In the genomic region with DNA sequence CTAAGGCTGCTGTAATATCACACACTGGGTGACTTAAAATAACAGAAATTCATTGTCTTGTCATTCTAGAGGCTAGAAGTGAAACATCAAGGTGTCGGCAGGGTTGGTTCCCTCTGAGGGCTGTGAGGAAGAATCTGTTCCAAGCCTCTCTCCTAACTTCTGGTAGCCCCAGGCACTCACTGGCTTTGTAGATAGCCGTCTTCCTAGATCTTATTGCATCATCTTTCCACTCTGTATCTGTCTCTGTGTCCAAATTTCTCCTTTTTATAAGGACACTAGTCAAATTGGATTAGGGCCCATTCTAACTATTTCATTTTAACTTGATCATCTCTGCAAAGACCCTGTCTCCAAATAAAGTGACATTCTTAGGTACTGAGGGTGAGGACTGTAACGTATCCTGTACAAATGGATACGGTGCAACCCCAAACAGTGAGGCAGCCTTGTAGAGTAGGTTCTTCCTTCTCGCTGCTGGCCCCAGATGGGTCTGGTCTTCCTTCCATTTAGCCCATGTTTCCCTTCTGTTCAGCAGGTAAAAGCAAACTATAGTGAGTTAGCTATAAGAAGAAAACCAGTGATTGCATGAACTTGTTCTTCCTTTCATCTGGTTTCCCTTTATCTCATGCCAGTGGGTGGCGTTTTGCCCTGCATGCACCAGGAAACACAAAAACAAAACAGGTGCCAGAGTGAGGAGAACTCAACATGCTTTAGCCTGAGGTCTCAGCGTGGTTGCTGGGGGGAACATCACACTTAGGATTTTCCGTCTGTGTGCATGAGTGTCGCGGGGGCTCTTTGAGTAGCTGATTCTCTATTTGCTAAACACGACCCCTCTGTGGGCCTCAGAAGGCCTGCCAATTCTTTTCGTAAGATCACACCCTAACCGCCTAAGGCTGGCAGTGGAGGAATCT, we compare ENCODE assay signal across 11 cellular contexts. TPM values are rescaled to one million over a fixed set of nuclear protein-coding genes. Genes with fewer than 3 reads are reported as not detected.
A peak's percentile ranks its signal among the peaks of the same experiment; 100 is the strongest.
DNase-seq lines count a peak whose midpoint lies in the region; ATAC-seq and TF ChIP-seq lines count a peak whose summit lies in the region.
"Had no signal": no experiment of that assay in that cellular context is flagged by ENCODE, and none has a peak within 500 bp of the region (broad histone marks: within the 10 kb centered on the region; RNA-seq: fewer than 3 reads in every experiment).

No MANE protein-coding gene starts in this region.

- H3K36me3 ChIP-seq in OCI-LY7 (ENCODE audit: insufficient read depth, low read length) = peaks cover 27% of the 10 kb centered on the region; the same call in 1 of the 2 replicates

- H3K9me3 Mint-ChIP-seq in naive thymus-derived CD8-positive, alpha-beta T cell = no peaks in the 10 kb centered on the region

- ATAC-seq in naive thymus-derived CD8-positive, alpha-beta T cell = peak; percentile 81 to 89
- no peak for ATAC-seq in HG03439 (IDR thresholded peaks at IDR 0.05; ENCODE audit: unreplicated experiment)
- ATAC-seq in GM19324 (IDR thresholded peaks at IDR 0.05; ENCODE audit: low FRiP score, unreplicated experiment) = no peak

- intact Hi-C loops in OCI-LY7 (cut with micrococcal nuclease; ENCODE audit: unreplicated experiment) = no loop called here

- no peaks in the 10 kb centered on the region for H4K20me1 ChIP-seq in OCI-LY7 (ENCODE audit: insufficient read depth, low read length)

- peak overlapping the region; percentile 80 for H3K4me2 ChIP-seq in OCI-LY7 (ENCODE audit: low read length)

- DNase-seq in GM12864 (ENCODE audit: low read depth) (no peak), OCI-LY7 (ENCODE audit: low spot score) (peak; percentile 82), NCI-H1048 (lab: John Stamatoyannopoulos, UW) (no peak), NCI-H2029 treated with DMSO at 0.1 percent for 48 hours (lab: John Stamatoyannopoulos, UW) (no peak)
- DNase-seq in activated effector memory CD4-positive, alpha-beta T cell treated with anti-CD3 and anti-CD28 coated beads, Interleukin-2, amount 50 U/mL, for 16 hours = peak; percentile 79
- DNase-seq in naive thymus-derived CD8-positive, alpha-beta T cell = peak; percentile 44 to 89 (median 72)
- DNase-seq: T1000, testis had no signal

- H3K79me2 ChIP-seq in OCI-LY7 (ENCODE audit: insufficient read depth, low read depth, low read length) = peaks cover 93% of the 10 kb centered on the region

- peak overlapping the region; percentile 26; the same call in 1 of the 2 replicates for H2AFZ ChIP-seq in OCI-LY7 (ENCODE audit: low read length)

- H3K4me1 ChIP-seq in OCI-LY7 (ENCODE audit: insufficient read depth, low read length, poor library complexity, severe bottlenecking) = peaks cover 100% of the 10 kb centered on the region
- H3K4me1 ChIP-seq: testis had no signal

- H3K9me2 ChIP-seq in OCI-LY7 (ENCODE audit: insufficient read depth, low read length) = no peaks in the 10 kb centered on the region

- peak overlapping the region; percentile 99 for H3K27ac ChIP-seq in OCI-LY7 (ENCODE audit: low read depth, low read length, poor library complexity, severe bottlenecking)
- H3K27ac ChIP-seq: testis had no signal

- H3K4me3 ChIP-seq in GM12864 (ENCODE audit: low read depth, low read length) (no peak overlapping the region), OCI-LY7 (ENCODE audit: low read depth, low read length, poor library complexity, severe bottlenecking) (peak overlapping the region; percentile 49)
- H3K4me3 ChIP-seq: testis had no signal

- H3K4me1 Mint-ChIP-seq in naive thymus-derived CD8-positive, alpha-beta T cell = peaks cover 45 to 97% (median 94%) of the 10 kb centered on the region in 4 donors

- POLR2A ChIA-PET in OCI-LY7 (lab: Charles Lee) = interaction anchor here (1.1 to 8.3 kb wide), 5 partner anchors 5 to 50 kb away, joined by 3 to 100 read pairs (median 3); partner anchors contain the start of gene TTC9
- POLR2A ChIA-PET in naive thymus-derived CD8-positive, alpha-beta T cell (lab: Charles Lee) = interaction anchor here (0.6 to 16.3 kb wide), 7 partner anchors 9 to 1077 kb away, joined by 4 to 416 read pairs (median 6); partner anchors contain the start of genes MAP3K9 and TTC9

- H3K36me3 Mint-ChIP-seq in naive thymus-derived CD8-positive, alpha-beta T cell = peaks cover 5 to 9% (median 7%) of the 10 kb centered on the region in 3 donors

- CTCF ChIA-PET in OCI-LY7 (lab: Charles Lee; ENCODE audit: unreplicated experiment) = interaction anchor here (0.5 to 1.0 kb wide), 3 partner anchors 39 to 148 kb away, joined by 3 to 9 read pairs (median 3); partner anchors contain the start of gene MAP3K9

- peak overlapping the region; percentile 95 to 99 (median 98) for H3K27ac Mint-ChIP-seq in naive thymus-derived CD8-positive, alpha-beta T cell

- peaks cover 4% of the 10 kb centered on the region; the same call in 1 of the 2 replicates for H3K9me3 ChIP-seq in OCI-LY7 (ENCODE audit: low read length)
- H3K9me3 ChIP-seq: testis had no signal

- no TSS peak for BruUV-seq in OCI-LY7 (replicated peaks; lab: Mats Ljungman, UMichigan)

- H3K4me3 Mint-ChIP-seq in naive thymus-derived CD8-positive, alpha-beta T cell = peak overlapping the region; percentile 40 to 90 (median 79)

- H3K27me3 Mint-ChIP-seq in naive thymus-derived CD8-positive, alpha-beta T cell = no peaks in the 10 kb centered on the region

- TF ChIP-seq CTCF in GM12864 (IDR thresholded peaks at IDR 0.05; ENCODE audit: low read depth, low read length, missing control alignments) (peak; percentile 26), OCI-LY7 (conservative IDR thresholded peaks at IDR 0.05; ENCODE audit: low read length) (peak; percentile 78)

RNA-seq across cellular contexts. Expression of gene TTC9, which starts 19.5 kb away (rescaled TPM):
- total RNA-seq in OCI-LY7 (2014; rRNA removed; shearing (Covaris generic)) = 8.1 and 11.0 TPM in 2 replicates
- 13.0 and 14.1 TPM in 2 replicates for total RNA-seq in OCI-LY7 (2022)
- 10 to 100 TPM; 25.2 to 26.5 TPM for total RNA-seq in naive thymus-derived CD8-positive, alpha-beta T cell
- polyA plus RNA-seq in naive thymus-derived CD8-positive, alpha-beta T cell = 10 to 100 TPM; 10.2 to 22.0 (median 10.6) TPM
- total RNA-seq: endothelial cell of umbilical vein had no signal

Comparison
In these comparisons a context has a peak if more than half of its experiments do, and no peak if none do; other contexts are left out.
1. DNase-seq: peak in OCI-LY7 (single experiment), activated effector memory CD4-positive, alpha-beta T cell treated with anti-CD3 and anti-CD28 coated beads, Interleukin-2, amount 50 U/mL, for 16 hours (single experiment) and naive thymus-derived CD8-positive, alpha-beta T cell (10 of 10); none in GM12864 (single experiment), NCI-H1048 (single experiment) and NCI-H2029 treated with DMSO at 0.1 percent for 48 hours (single experiment).
2. ATAC-seq: peak in naive thymus-derived CD8-positive, alpha-beta T cell (2 of 2); none in HG03439 (single experiment) and GM19324 (single experiment).